In the genomic region with DNA sequence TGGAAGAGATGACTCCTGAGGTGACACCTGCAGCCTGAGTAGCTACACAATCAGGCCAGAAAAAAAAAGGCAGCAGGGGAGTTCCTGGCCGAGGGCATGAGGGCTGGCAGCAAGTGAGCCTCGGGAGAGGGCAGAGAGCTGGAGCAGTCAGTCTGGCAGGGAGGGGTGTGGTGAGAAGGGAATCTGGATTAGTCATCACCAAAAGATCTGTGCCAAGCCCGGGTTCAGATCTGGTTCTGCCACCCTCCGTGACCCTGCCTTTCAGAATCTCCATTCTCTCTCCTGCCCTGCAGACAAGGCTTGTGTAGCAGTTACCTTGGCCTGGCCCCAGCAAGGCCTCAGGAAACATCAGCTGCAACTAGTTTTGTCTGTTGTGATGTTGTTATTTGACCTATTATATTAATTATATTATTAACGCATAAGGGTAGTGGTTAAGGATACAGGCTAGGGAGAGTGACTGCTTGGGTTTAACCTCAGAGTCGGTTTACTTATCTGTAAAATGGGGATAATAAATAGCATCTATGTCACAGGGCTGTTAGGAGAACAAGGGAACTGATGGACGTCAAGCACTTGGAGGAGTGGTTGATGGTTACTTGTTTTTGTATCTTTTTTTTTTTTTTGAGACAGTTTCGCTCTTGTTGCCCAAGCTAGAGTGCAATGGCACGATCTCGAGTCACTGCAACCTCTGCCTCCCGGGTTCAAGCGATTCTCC, we compare ENCODE assay signal across 8 cellular contexts. TPM values are rescaled to one million over a fixed set of nuclear protein-coding genes. Genes with fewer than 3 reads are reported as not detected.
DNase-seq lines count a peak whose midpoint lies in the region; ATAC-seq and FAIRE-seq lines count a peak whose summit lies in the region.

No MANE protein-coding gene starts in this region.

- peaks cover 6 to 9% of the 10 kb centered on the region in 2 donors for H3K4me1 ChIP-seq in naive thymus-derived CD4-positive, alpha-beta T cell (ENCODE audit: control insufficient read depth in 2 of 2, insufficient read depth in 2 of 2, low read length in 2 of 2)

- H3K36me3 Mint-ChIP-seq in naive thymus-derived CD4-positive, alpha-beta T cell, result peaks cover 0 to 9% (median 5%) of the 10 kb centered on the region in 5 donors

- no peaks in the 10 kb centered on the region for H3K27me3 Mint-ChIP-seq in naive thymus-derived CD4-positive, alpha-beta T cell

- peaks cover 0 to 13% (median 0%) of the 10 kb centered on the region in 3 experiments for H3K36me3 ChIP-seq in naive thymus-derived CD4-positive, alpha-beta T cell (ENCODE audit: control insufficient read depth in 2 of 3, insufficient read depth in 3 of 3, low read length in 3 of 3)

- intact Hi-C loops in naive thymus-derived CD4-positive, alpha-beta T cell (cut with micrococcal nuclease), result no loop called here

- H3K27me3 ChIP-seq in naive thymus-derived CD4-positive, alpha-beta T cell (ENCODE audit: control insufficient read depth in 2 of 2, insufficient read depth in 2 of 2, low read length in 2 of 2), result no peaks in the 10 kb centered on the region

- H3K4me3 Mint-ChIP-seq in naive thymus-derived CD4-positive, alpha-beta T cell, result no peak overlapping the region

- POLR2A ChIA-PET in naive thymus-derived CD4-positive, alpha-beta T cell (lab: Charles Lee), result interaction anchor here (2.5 to 4.3 kb wide), 2 partner anchors 9 to 22 kb away, joined by 9 to 26 read pairs; a partner anchor contains a TSS

- no peak overlapping the region for H3K4me3 ChIP-seq in naive thymus-derived CD4-positive, alpha-beta T cell (ENCODE audit: low read length)

- peak overlapping the region in 5 of 9 donors; percentile 24 to 58 (median 25) for H3K27ac Mint-ChIP-seq in naive thymus-derived CD4-positive, alpha-beta T cell

- CTCF ChIA-PET in naive thymus-derived CD4-positive, alpha-beta T cell (lab: Charles Lee), result interaction anchor here (1.0 to 1.7 kb wide), 2 partner anchors 9 to 32 kb away, joined by 4 to 8 read pairs; no protein-coding TSS in a partner anchor

- H3K9me3 ChIP-seq in naive thymus-derived CD4-positive, alpha-beta T cell (ENCODE audit: control insufficient read depth in 2 of 3, low read length in 3 of 3), result no peaks in the 10 kb centered on the region

- DNase-seq in ELF-1 (ENCODE audit: low read depth, low spot score), result peak; percentile 33
- peak; percentile 82 for DNase-seq in NCI-H345 (lab: John Stamatoyannopoulos, UW)
- DNase-seq in dedifferentiated amniotic fluid mesenchymal stem cell (ENCODE audit: extremely low spot score), result peak; percentile 61
- no peak for DNase-seq in naive thymus-derived CD4-positive, alpha-beta T cell
- DNase-seq in GM19239 (ENCODE audit: insufficient read length, low spot score), result no peak
- no peak for DNase-seq in SKM-1 (lab: John Stamatoyannopoulos, UW; ENCODE audit: unreplicated experiment)

- FAIRE-seq in GM19239 (lab: Jason Lieb, UNC), result no peak

- peaks cover 0 to 2% (median 0%) of the 10 kb centered on the region in 11 donors for H3K9me3 Mint-ChIP-seq in naive thymus-derived CD4-positive, alpha-beta T cell

- peaks cover 9 to 30% (median 11%) of the 10 kb centered on the region in 7 donors for H3K4me1 Mint-ChIP-seq in naive thymus-derived CD4-positive, alpha-beta T cell

- no peak overlapping the region for H3K27ac ChIP-seq in naive thymus-derived CD4-positive, alpha-beta T cell (ENCODE audit: low read depth, low read length)

- no peak for ATAC-seq in naive thymus-derived CD4-positive, alpha-beta T cell
- ATAC-seq in GM21529 (IDR thresholded peaks at IDR 0.05; ENCODE audit: unreplicated experiment) (no peak), HG03457 (IDR thresholded peaks at IDR 0.05; ENCODE audit: unreplicated experiment) (no peak)

RNA-seq across cellular contexts. Expression of a gene that starts 2.7 kb away (rescaled TPM):
- total RNA-seq in naive thymus-derived CD4-positive, alpha-beta T cell, result 100 to 1,000 TPM; 197 to 473 (median 207) TPM
- 10 to 100 TPM; 65.0 to 72.6 TPM for polyA plus RNA-seq in naive thymus-derived CD4-positive, alpha-beta T cell

RNA-seq across cellular contexts. Expression of a gene that starts 15.1 kb away (rescaled TPM):
- not detected for total RNA-seq in naive thymus-derived CD4-positive, alpha-beta T cell
- polyA plus RNA-seq in naive thymus-derived CD4-positive, alpha-beta T cell, result not detected

RNA-seq across cellular contexts. Expression of a gene that starts 21.9 kb away (rescaled TPM):
- total RNA-seq in naive thymus-derived CD4-positive, alpha-beta T cell, result 100 to 1,000 TPM in 4 of 5 experiments, 10 to 100 TPM in 1; 72.8 to 174 (median 119) TPM
- 100 to 1,000 TPM; 153 to 173 TPM for polyA plus RNA-seq in naive thymus-derived CD4-positive, alpha-beta T cell

RNA-seq across cellular contexts. Expression of a gene that starts 22.5 kb away (rescaled TPM):
- 10 to 100 TPM; 20.9 to 56.7 (median 44.7) TPM for total RNA-seq in naive thymus-derived CD4-positive, alpha-beta T cell
- 100 to 1,000 TPM; 153 to 166 TPM for polyA plus RNA-seq in naive thymus-derived CD4-positive, alpha-beta T cell

RNA-seq across cellular contexts. Expression of a gene that starts 26.2 kb away (rescaled TPM):
- total RNA-seq in naive thymus-derived CD4-positive, alpha-beta T cell, result not detected
- polyA plus RNA-seq in naive thymus-derived CD4-positive, alpha-beta T cell, result not detected

Comparison
In these comparisons a context has a peak if more than half of its experiments do, and no peak if none do; other contexts are left out.
1. DNase-seq: peak in ELF-1 (single experiment), NCI-H345 (single experiment) and dedifferentiated amniotic fluid mesenchymal stem cell (single experiment); none in naive thymus-derived CD4-positive, alpha-beta T cell (0 of 9), GM19239 (single experiment) and SKM-1 (single experiment).